12 cellular contexts compared by ENCODE assay signal in the genomic region with DNA sequence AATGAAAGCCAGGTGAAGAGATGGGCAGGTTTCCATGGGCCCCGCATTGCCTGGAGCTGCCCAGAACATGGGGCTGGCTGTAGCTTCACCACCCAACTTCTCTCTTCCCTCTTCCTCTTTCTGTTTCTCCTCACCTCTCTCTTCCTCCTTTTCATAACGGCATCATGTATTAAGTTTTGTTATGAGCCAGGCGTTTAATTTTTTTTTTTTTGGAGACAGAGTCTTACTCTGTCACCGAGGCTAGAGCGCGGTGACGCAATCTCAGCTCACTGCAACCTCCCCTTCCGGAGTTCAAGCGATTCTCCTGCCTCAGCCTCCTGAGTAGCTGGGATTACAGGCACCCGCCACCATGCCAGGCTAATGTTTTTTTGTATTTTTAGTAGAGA. TPM values are rescaled to one million over a fixed set of nuclear protein-coding genes. Genes with fewer than 3 reads are reported as not detected.
A peak's percentile ranks its signal among the peaks of the same experiment; 100 is the strongest.
DNase-seq lines count a peak whose midpoint lies in the region; ATAC-seq and TF ChIP-seq lines count a peak whose summit lies in the region.
"Had no signal": no experiment of that assay in that cellular context is flagged by ENCODE, and none has a peak within 500 bp of the region (broad histone marks: within the 10 kb centered on the region; RNA-seq: fewer than 3 reads in every experiment).

No MANE protein-coding gene starts in this region.

- no peaks in the 10 kb centered on the region for H3K9me3 Mint-ChIP-seq in natural killer cell treated with Interleukin-12 subunit alpha and Interleukin-12 subunit beta and Interleukin-15 and Interleukin-18, amount 100 ng/mL, for 72 hours
- H3K9me3 Mint-ChIP-seq in CD4-positive, alpha-beta memory T cell, result no peaks in the 10 kb centered on the region

- no peaks in the 10 kb centered on the region for H3K36me3 ChIP-seq in CD4-positive, alpha-beta memory T cell (ENCODE audit: insufficient read depth, low read length)
- no peaks in the 10 kb centered on the region for H3K36me3 ChIP-seq in thyroid gland

- H3K27ac ChIP-seq in CD4-positive, alpha-beta memory T cell (ENCODE audit: low read depth, low read length), result no peak overlapping the region
- H3K27ac ChIP-seq in thyroid gland, result no peak overlapping the region

- H3K4me3 Mint-ChIP-seq in natural killer cell treated with Interleukin-12 subunit alpha and Interleukin-12 subunit beta and Interleukin-15 and Interleukin-18, amount 100 ng/mL, for 72 hours, result peak overlapping the region; percentile 23
- H3K4me3 Mint-ChIP-seq in CD4-positive, alpha-beta memory T cell, result no peak overlapping the region

- H3K4me1 Mint-ChIP-seq in natural killer cell treated with Interleukin-12 subunit alpha and Interleukin-12 subunit beta and Interleukin-15 and Interleukin-18, amount 100 ng/mL, for 72 hours (ENCODE audit: low read depth in 2 of 2), result peaks cover 11 to 13% of the 10 kb centered on the region in 2 donors
- H3K4me1 Mint-ChIP-seq in CD4-positive, alpha-beta memory T cell, result peaks cover 7 to 9% (median 8%) of the 10 kb centered on the region in 4 donors

- H3K4me3 ChIP-seq in CD4-positive, alpha-beta memory T cell (ENCODE audit: low read length in 2 of 2), result no peak overlapping the region
- H3K4me3 ChIP-seq in thyroid gland (replicated peaks in 1 of 3), result no peak overlapping the region

- TF ChIP-seq POLR2A in thyroid gland (IDR thresholded peaks at IDR 0.05), result no peak

- 89 to 93% methylated on average over 10 of the region's 10 CpGs for whole genome bisulfite sequencing in thyroid gland, 2 donors

- DNase-seq in SKM-1 treated with dmso at 0.1 percent for 144 hours (lab: John Stamatoyannopoulos, UW; ENCODE audit: unreplicated experiment) (peak; percentile 93), thyroid gland (no peak), superior temporal gyrus (ENCODE audit: extremely low spot score) (no peak), NCI-H1930 (lab: John Stamatoyannopoulos, UW) (no peak)
- DNase-seq in natural killer cell treated with Interleukin-12 subunit alpha and Interleukin-12 subunit beta and Interleukin-15 and Interleukin-18, amount 100 ng/mL, for 72 hours (ENCODE audit: low spot score), result no peak
- no peak for DNase-seq in CD4-positive, alpha-beta memory T cell
- DNase-seq: T-helper 9 cell had no signal

- CTCF ChIA-PET in CD4-positive, alpha-beta memory T cell (lab: Charles Lee; ENCODE audit: partially characterized antibody), result interaction anchor here (1.0 to 2.7 kb wide), 16 partner anchors 17 to 646 kb away, joined by 3 to 28 read pairs (median 6); a partner anchor contains a TSS

- H3K36me3 Mint-ChIP-seq in natural killer cell treated with Interleukin-12 subunit alpha and Interleukin-12 subunit beta and Interleukin-15 and Interleukin-18, amount 100 ng/mL, for 72 hours, result no peaks in the 10 kb centered on the region
- no peaks in the 10 kb centered on the region for H3K36me3 Mint-ChIP-seq in CD4-positive, alpha-beta memory T cell

- peaks cover 9% of the 10 kb centered on the region for H3K4me1 ChIP-seq in CD4-positive, alpha-beta memory T cell (ENCODE audit: insufficient read depth, low read length)
- H3K4me1 ChIP-seq in thyroid gland, result peaks cover 0 to 10% of the 10 kb centered on the region in 2 donors

- peak; percentile 67 for ATAC-seq in GM18909 (IDR thresholded peaks at IDR 0.05; ENCODE audit: poor library complexity, unreplicated experiment)
- ATAC-seq in HG02884 (IDR thresholded peaks at IDR 0.05; ENCODE audit: unreplicated experiment), result peak; percentile 62
- peak; percentile 51 to 78 for ATAC-seq in natural killer cell treated with Interleukin-12 subunit alpha and Interleukin-12 subunit beta and Interleukin-15 and Interleukin-18, amount 100 ng/mL, for 72 hours

- peak overlapping the region in 1 of 2 donors; percentile 77 for H3K27ac Mint-ChIP-seq in natural killer cell treated with Interleukin-12 subunit alpha and Interleukin-12 subunit beta and Interleukin-15 and Interleukin-18, amount 100 ng/mL, for 72 hours
- peak overlapping the region in 1 of 7 donors; percentile 19 for H3K27ac Mint-ChIP-seq in CD4-positive, alpha-beta memory T cell

- no peak for TF ChIP-seq CTCF in thyroid gland (IDR thresholded peaks at IDR 0.05)

- intact Hi-C loops in CD4-positive, alpha-beta memory T cell (cut with micrococcal nuclease), result loop anchor here (10.0 kb wide), 1 partner anchor 642 kb away; no protein-coding TSS in a partner anchor
- intact Hi-C loops in thyroid gland (cut with DNase I), result loop anchor here (2.0 kb wide), 1 partner anchor 148 kb away; no protein-coding TSS in a partner anchor

- POLR2A ChIA-PET in CD4-positive, alpha-beta memory T cell (lab: Charles Lee; ENCODE audit: partially characterized antibody), result interaction anchor here (1.5 kb wide), 1 partner anchor 145 kb away, joined by 4 read pairs; no protein-coding TSS in a partner anchor

- H3K9me3 ChIP-seq in CD4-positive, alpha-beta memory T cell (ENCODE audit: control insufficient read depth in 1 of 2, low read length in 2 of 2), result no peaks in the 10 kb centered on the region
- no peaks in the 10 kb centered on the region for H3K9me3 ChIP-seq in thyroid gland

- no peaks in the 10 kb centered on the region for H3K27me3 ChIP-seq in CD4-positive, alpha-beta memory T cell (ENCODE audit: insufficient read depth, low read length)
- no peaks in the 10 kb centered on the region for H3K27me3 ChIP-seq in thyroid gland

- H3K27me3 Mint-ChIP-seq in natural killer cell treated with Interleukin-12 subunit alpha and Interleukin-12 subunit beta and Interleukin-15 and Interleukin-18, amount 100 ng/mL, for 72 hours, result no peaks in the 10 kb centered on the region
- no peaks in the 10 kb centered on the region for H3K27me3 Mint-ChIP-seq in CD4-positive, alpha-beta memory T cell

RNA-seq across cellular contexts. Expression of a gene that starts 13.0 kb away (rescaled TPM):
- total RNA-seq in natural killer cell treated with Interleukin-12 subunit alpha and Interleukin-12 subunit beta and Interleukin-15 and Interleukin-18, amount 100 ng/mL, for 72 hours, result not detected
- total RNA-seq in CD4-positive, alpha-beta memory T cell, result not detected
- polyA plus RNA-seq in CD4-positive, alpha-beta memory T cell, result not detected
- total RNA-seq in thyroid gland, result not detected
- total RNA-seq: mesenteric fat pad, temporal lobe had no signal
- polyA plus RNA-seq: esophagus had no signal

RNA-seq across cellular contexts. Expression of a gene that starts 37.5 kb away (rescaled TPM):
- 100 to 1,000 TPM in 1 of 2 donors, 10 to 100 TPM in 1; 46.1 to 115 TPM for total RNA-seq in natural killer cell treated with Interleukin-12 subunit alpha and Interleukin-12 subunit beta and Interleukin-15 and Interleukin-18, amount 100 ng/mL, for 72 hours
- total RNA-seq in CD4-positive, alpha-beta memory T cell, result 10 to 100 TPM; 53.5 to 56.3 TPM
- polyA plus RNA-seq in CD4-positive, alpha-beta memory T cell, result 10 to 100 TPM; 70.9 to 84.9 TPM
- total RNA-seq in thyroid gland, result 100 to 1,000 TPM in 2 of 4 donors, 10 to 100 TPM in 2; 72.0 to 135 (median 99.3) TPM

RNA-seq across cellular contexts. Expression of a gene that starts 37.8 kb away (rescaled TPM):
- 10 to 100 TPM; 40.8 to 63.2 TPM for total RNA-seq in natural killer cell treated with Interleukin-12 subunit alpha and Interleukin-12 subunit beta and Interleukin-15 and Interleukin-18, amount 100 ng/mL, for 72 hours
- total RNA-seq in CD4-positive, alpha-beta memory T cell, result 10 to 100 TPM; 32.3 to 35.0 TPM
- 10 to 100 TPM; 44.3 to 59.9 TPM for polyA plus RNA-seq in CD4-positive, alpha-beta memory T cell
- 10 to 100 TPM; 55.1 to 78.2 (median 60.3) TPM for total RNA-seq in thyroid gland

RNA-seq across cellular contexts. Expression of a gene that starts 59.9 kb away (rescaled TPM):
- 10 to 100 TPM; 51.4 to 90.6 TPM for total RNA-seq in natural killer cell treated with Interleukin-12 subunit alpha and Interleukin-12 subunit beta and Interleukin-15 and Interleukin-18, amount 100 ng/mL, for 72 hours
- total RNA-seq in CD4-positive, alpha-beta memory T cell, result 10 to 100 TPM; 54.1 to 56.0 TPM
- polyA plus RNA-seq in CD4-positive, alpha-beta memory T cell, result 10 to 100 TPM; 16.6 to 32.0 TPM
- 100 to 1,000 TPM in 3 of 4 donors, 10 to 100 TPM in 1; 88.3 to 119 (median 103) TPM for total RNA-seq in thyroid gland
